ENCODE assay signal across 11 cellular contexts in the genomic region with DNA sequence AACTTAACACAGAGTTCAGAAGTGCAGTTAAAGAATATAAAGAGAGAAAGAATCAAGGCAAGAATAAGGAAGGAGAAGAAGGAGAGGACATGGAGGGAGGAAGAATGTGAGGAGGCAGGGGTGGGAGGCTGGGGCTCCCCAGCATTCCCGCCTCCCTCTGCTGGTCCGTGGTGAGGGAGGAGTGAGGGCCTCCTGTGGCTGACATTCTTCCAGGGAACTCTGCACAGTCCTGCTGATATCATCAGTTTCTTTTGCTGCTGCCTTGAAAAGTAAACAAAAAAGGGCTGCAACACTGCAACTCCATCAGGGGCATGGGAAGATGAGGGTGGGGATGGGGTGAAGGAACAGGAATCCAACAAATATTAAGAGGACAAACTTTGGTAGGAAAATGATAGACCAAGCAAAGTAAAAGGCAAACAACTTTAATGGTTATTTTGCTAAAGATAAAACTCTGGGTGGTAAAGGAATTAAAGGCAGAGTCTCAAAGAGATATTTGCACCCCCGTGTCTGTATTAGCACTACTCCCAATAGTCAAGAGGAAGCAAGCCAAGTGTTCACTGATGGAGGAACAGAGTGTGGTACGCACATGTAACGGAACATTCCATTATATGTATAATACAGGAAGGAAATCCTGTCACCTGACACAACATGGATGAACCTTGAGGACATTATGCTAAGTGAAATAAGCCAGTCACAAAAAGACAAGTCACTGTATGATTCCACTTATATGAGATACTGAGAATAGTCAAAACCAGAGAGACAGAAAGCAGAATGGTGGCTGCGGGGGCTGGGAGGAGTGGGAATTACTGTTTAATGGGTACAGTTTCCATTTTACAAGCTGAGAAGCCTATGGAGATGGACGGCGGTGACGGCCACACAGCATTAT. TPM values are rescaled to one million over a fixed set of nuclear protein-coding genes. Genes with fewer than 3 reads are reported as not detected.
DNase-seq lines count a peak whose midpoint lies in the region; ATAC-seq, FAIRE-seq and TF ChIP-seq lines count a peak whose summit lies in the region.
"Had no signal": no experiment of that assay in that cellular context is flagged by ENCODE, and none has a peak within 500 bp of the region (broad histone marks: within the 10 kb centered on the region; RNA-seq: fewer than 3 reads in every experiment).

No MANE protein-coding gene starts in this region.

- H4K20me1 ChIP-seq in HepG2 (ENCODE audit: insufficient read depth, low read length) = no peaks in the 10 kb centered on the region

- no peak overlapping the region for H3K9ac ChIP-seq in adipocyte (ENCODE audit: low read length)
- no peak overlapping the region; the same call in 1 of the 2 replicates for H3K9ac ChIP-seq in HepG2 (ENCODE audit: insufficient read depth, low read depth, low read length)

- no peak overlapping the region for H3K4me3 Mint-ChIP-seq in CD4-positive, alpha-beta T cell

- TF ChIP-seq EP300 in HepG2 (IDR thresholded peaks at IDR 0.05; ENCODE audit: low read depth in 2 of 2, low read length in 2 of 2) (peak in 1 of 2 experiments; percentile 54; a peak in 1 of 4 replicates), HepG2 (CRISPR knock-in tag; IDR thresholded peaks at IDR 0.05; ENCODE audit: borderline replicate concordance) (no peak)

- no peak overlapping the region for H3K4me3 ChIP-seq in adipocyte (ENCODE audit: low read length)
- H3K4me3 ChIP-seq in HepG2 (replicated peaks in 1 of 3; ENCODE audit: insufficient read depth in 1 of 3, low read depth in 2 of 3, low read length in 3 of 3) = 0 out of 6 replicates have a peak overlapping the region, but pooled peaks of 1 of the 3 experiments have one; percentile 11
- H3K4me3 ChIP-seq: MG63 had no signal

- H3K9me3 ChIP-seq in adipocyte (ENCODE audit: control insufficient read depth, low read length) (no peaks in the 10 kb centered on the region), HepG2 (ENCODE audit: low read length) (no peaks in the 10 kb centered on the region)
- H3K9me3 ChIP-seq in CD4-positive, alpha-beta T cell (ENCODE audit: control insufficient read depth, low read length) = no peaks in the 10 kb centered on the region
- H3K9me3 ChIP-seq: MG63 had no signal

- intact Hi-C loops in HepG2 (cut with micrococcal nuclease; ENCODE audit: unreplicated experiment) = no loop called here
- intact Hi-C loops in CD4-positive, alpha-beta T cell (cut with DNase I, micrococcal nuclease) = no loop called here

- no TSS peak for BruUV-seq in HepG2 (replicated peaks; lab: Mats Ljungman, UMichigan)

- no peak overlapping the region for H3K27ac Mint-ChIP-seq in CD4-positive, alpha-beta T cell

- 66% methylated on average over 9 of the region's 9 CpGs for WGBS in HepG2 (ENCODE audit: low lambda C conversion rate)

- no peaks in the 10 kb centered on the region for H3K27me3 Mint-ChIP-seq in CD4-positive, alpha-beta T cell

- FAIRE-seq in HepG2 (lab: Jason Lieb, UNC) = peak; percentile 76

- peak overlapping the region; percentile 9 for H3K4me2 ChIP-seq in HepG2 (ENCODE audit: low read depth, low read length)

- H3K27me3 ChIP-seq in adipocyte (replicated peaks; ENCODE audit: control insufficient read depth, insufficient read depth, low read length) = no peaks in the 10 kb centered on the region
- H3K27me3 ChIP-seq in HepG2 (ENCODE audit: control insufficient read depth in 1 of 2, insufficient read depth in 2 of 2, low read length in 2 of 2) = no peaks in the 10 kb centered on the region
- no peaks in the 10 kb centered on the region for H3K27me3 ChIP-seq in CD4-positive, alpha-beta T cell (ENCODE audit: control insufficient read depth, insufficient read depth, low read length)
- H3K27me3 ChIP-seq: MG63 had no signal

- POLR2A ChIA-PET in HepG2 (lab: Yijun Ruan, JAX) = no interaction called here
- POLR2A ChIA-PET in GM10248 (lab: Yijun Ruan, JAX) = no interaction called here
- POLR2A ChIA-PET in CD4-positive, alpha-beta T cell (lab: Charles Lee) = interaction anchor here (1.0 kb wide), 1 partner anchor 12 kb away, joined by 3 read pairs; no protein-coding TSS in a partner anchor

- peaks cover 46% of the 10 kb centered on the region for H3K4me1 Mint-ChIP-seq in CD4-positive, alpha-beta T cell (ENCODE audit: low read depth)

- peak; percentile 53 for ATAC-seq in HepG2
- no peak for ATAC-seq in CD4-positive, alpha-beta T cell (ENCODE audit: poor library complexity)

- H3K36me3 Mint-ChIP-seq in CD4-positive, alpha-beta T cell (ENCODE audit: low read depth) = peaks cover 30% of the 10 kb centered on the region

- H2AFZ ChIP-seq in HepG2 (ENCODE audit: low read length) = no peak overlapping the region

- CTCF ChIA-PET in HepG2 (lab: Yijun Ruan, JAX; ENCODE audit: low intra/inter-chr PET ratio, low total read pairs) = no interaction called here
- CTCF ChIA-PET in GM10248 (lab: Yijun Ruan, JAX) = interaction anchor here (1.0 to 1.3 kb wide), 2 partner anchors 9 to 241 kb away, joined by 4 read pairs; no protein-coding TSS in a partner anchor
- CTCF ChIA-PET in CD4-positive, alpha-beta T cell (lab: Charles Lee) = no interaction called here

- DNase-seq in A172 (ENCODE audit: low spot score) (peak; percentile 47), ELR (ENCODE audit: low read depth) (peak; percentile 32), adipocyte (ENCODE audit: low read depth) (peak; percentile 72), HepG2 (ENCODE audit: low spot score) (peak; percentile 72), T1000 (lab: John Stamatoyannopoulos, UW) (no peak), GM10248 (ENCODE audit: extremely low spot score) (no peak), NCI-H748 treated with DMSO at 0.1 percent for 48 hours (lab: John Stamatoyannopoulos, UW) (no peak)
- DNase-seq in CD4-positive, alpha-beta T cell = no peak
- DNase-seq: DND-41, MG63, midbrain had no signal

- peaks cover 14% of the 10 kb centered on the region for H3K36me3 ChIP-seq in adipocyte (ENCODE audit: control insufficient read depth, insufficient read depth, low read length, severe bottlenecking)
- H3K36me3 ChIP-seq in HepG2 (replicated peaks in 1 of 2; ENCODE audit: control insufficient read depth in 1 of 2, insufficient read depth in 2 of 2, low read length in 2 of 2) = peaks cover 0 to 6% of the 10 kb centered on the region in 2 experiments; a peak in 2 of 5 replicates
- H3K36me3 ChIP-seq: MG63 had no signal

- peak overlapping the region; percentile 52 for H3K27ac ChIP-seq in HepG2 (ENCODE audit: extremely low read length, insufficient read depth, low read length)
- no peak overlapping the region for H3K27ac ChIP-seq in CD4-positive, alpha-beta T cell (ENCODE audit: low read depth, low read length)

- TF ChIP-seq POLR2A in HepG2 (IDR thresholded peaks at IDR 0.05; ENCODE audit: insufficient read depth in 1 of 2, low read depth in 2 of 2, low read length in 2 of 2) = no peak

- peak; percentile 58 for TF ChIP-seq CTCF in HepG2 (CRISPR knock-in tag; IDR thresholded peaks at IDR 0.05)
- no peak for TF ChIP-seq CTCF in GM10248 (IDR thresholded peaks at IDR 0.05; ENCODE audit: control extremely low read depth, extremely low read depth, low read depth, missing control alignments)
- no peak for TF ChIP-seq CTCF in CD4-positive, alpha-beta T cell (IDR thresholded peaks at IDR 0.05)

- no peaks in the 10 kb centered on the region for H3K9me3 Mint-ChIP-seq in CD4-positive, alpha-beta T cell

- no peak for TF ChIP-seq RAD21 in HepG2 (CRISPR knock-in tag; IDR thresholded peaks at IDR 0.05)

- no peaks in the 10 kb centered on the region for H3K79me2 ChIP-seq in HepG2 (ENCODE audit: insufficient read depth, low read length)

- peaks cover 29% of the 10 kb centered on the region for H3K4me1 ChIP-seq in adipocyte (ENCODE audit: control insufficient read depth, insufficient read depth, low read length)
- H3K4me1 ChIP-seq in HepG2 (ENCODE audit: insufficient read depth, low read length) = peaks cover 86% of the 10 kb centered on the region

- in situ Hi-C loops in HepG2 (cut with HindIII; ENCODE audit: extremely low pct_ligation_motif_present, low pct_unique_long_range_greater_than_20kb) = loop anchor here (25.0 kb wide), 1 partner anchor 241 kb away; no protein-coding TSS in a partner anchor

TF ChIP-seq in HepG2, 621 proteins besides CTCF, POLR2A, EP300 and RAD21 (continues in another document):
- TF ChIP-seq, protein P1, sequence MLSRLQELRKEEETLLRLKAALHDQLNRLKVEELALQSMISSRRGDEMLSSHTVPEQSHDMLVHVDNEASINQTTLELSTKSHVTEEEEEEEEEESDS (CRISPR knock-in tag; IDR thresholded peaks at IDR 0.05; ENCODE audit: borderline replicate concordance) = peak; percentile 51; the same call in 1 of the 2 replicates
- TF ChIP-seq ZFP1 (CRISPR knock-in tag; IDR thresholded peaks at IDR 0.05) (no peak), CREB1 (IDR thresholded peaks at IDR 0.05) (no peak), CREB1 (CRISPR knock-in tag; IDR thresholded peaks at IDR 0.05) (no peak), GATA4 (IDR thresholded peaks at IDR 0.05; ENCODE audit: borderline replicate concordance, low read depth) (no peak)

RNA-seq across cellular contexts. Expression of a gene that starts 8.0 kb away (rescaled TPM):
- 0.02 and 0.53 TPM in 2 replicates for total RNA-seq in A172 (2014; rRNA removed; shearing (Covaris generic))
- 4.7 and 8.6 TPM in 2 replicates for total RNA-seq in HepG2 (2016; rRNA removed; fragmentation: Illumina TruSeq; extraction: Trizol)
- total RNA-seq in HepG2 (2016; cell fraction: cytosol; rRNA removed; fragmentation: Illumina TruSeq; extraction: Trizol; ENCODE audit: low read depth) = 1.9 and 2.3 TPM in 2 replicates
- 5.6 and 7.5 TPM in 2 replicates for total RNA-seq in HepG2 (2016; cell fraction: insoluble cytoplasmic fraction; rRNA removed; fragmentation: Illumina TruSeq; extraction: Trizol)
- 4.9 and 6.3 TPM in 2 replicates for total RNA-seq in HepG2 (2016; cell fraction: membrane; rRNA removed; fragmentation: Illumina TruSeq; extraction: Trizol)
- 4.5 and 7.0 TPM in 2 replicates for total RNA-seq in HepG2 (2016; cell fraction: nucleus; rRNA removed; fragmentation: Illumina TruSeq; extraction: Trizol)
- 30.6 and 49.8 TPM in 2 replicates for polyA plus RNA-seq in HepG2 (2011; rRNA removed)
- 36.8 and 39.8 TPM in 2 replicates for polyA plus RNA-seq in HepG2 (2011; cell fraction: cytosol; rRNA removed)
- 38.0 and 46.6 TPM in 2 replicates for polyA plus RNA-seq in HepG2 (2011; cell fraction: nucleus; rRNA removed)
- 3.4 and 5.3 TPM in 2 replicates for polyA plus RNA-seq in HepG2 (2012)
- 2.4 and 2.5 TPM in 2 replicates for polyA plus RNA-seq in HepG2 (2016; cell fraction: cytosol; fragmentation: Illumina TruSeq; extraction: Trizol; ENCODE audit: low read depth)
- polyA plus RNA-seq in HepG2 (2016; cell fraction: insoluble cytoplasmic fraction; fragmentation: Illumina TruSeq; extraction: Trizol; ENCODE audit: low read depth) = 4.6 and 4.7 TPM in 2 replicates
- polyA plus RNA-seq in HepG2 (2016; cell fraction: membrane; fragmentation: Illumina TruSeq; extraction: Trizol; ENCODE audit: low read depth) = 3.8 and 5.6 TPM in 2 replicates
- 12.2 and 13.8 TPM in 2 replicates for polyA plus RNA-seq in HepG2 (2016; cell fraction: nucleus; fragmentation: Illumina TruSeq; extraction: Trizol; ENCODE audit: insufficient read depth, low read depth)
- polyA minus RNA-seq in HepG2 (2011; rRNA and poly(A)+ RNA removed; ENCODE audit: low replicate concordance) = 2.5 and 69.1 TPM in 2 replicates
- polyA minus RNA-seq in HepG2 (2011; cell fraction: cytosol; rRNA and poly(A)+ RNA removed) = 20.4 and 35.1 TPM in 2 replicates
- polyA minus RNA-seq in HepG2 (2011; cell fraction: nucleus; rRNA and poly(A)+ RNA removed) = 8.9 and 15.5 TPM in 2 replicates
- total RNA-seq in CD4-positive, alpha-beta T cell = 100 to 1,000 TPM; 976 to 998 TPM

Comparison
In these comparisons a context has a peak if more than half of its experiments do, and no peak if none do; other contexts are left out.
1. DNase-seq: peak in A172 (single experiment), ELR (single experiment), adipocyte (single experiment) and HepG2 (single experiment); none in T1000 (single experiment), GM10248 (single experiment), NCI-H748 treated with DMSO at 0.1 percent for 48 hours (single experiment) and CD4-positive, alpha-beta T cell (0 of 10).
2. RNA of a gene that starts 8.0 kb away (total RNA-seq): 976 to 998 TPM in CD4-positive, alpha-beta T cell; 1.9 to 8.6 TPM in HepG2 and 0.02 to 0.53 TPM in A172; every median in the first group is over 100 times any median in the second.